ENCODE assay signal across 10 cellular contexts in genomic region chr7:142438235-142438922, GRCh38.
DNase-seq lines count a peak whose midpoint lies in the region; ATAC-seq and TF ChIP-seq lines count a peak whose summit lies in the region.
"Had no signal": no experiment of that assay in that cellular context is flagged by ENCODE, and none has a peak within 500 bp of the region (broad histone marks: within the 10 kb centered on the region; RNA-seq: fewer than 3 reads in every experiment).

No MANE protein-coding gene starts in this region.

- TF ChIP-seq CTCF in HCT116 (IDR thresholded peaks at IDR 0.05 in 2 of 3, conservative IDR thresholded peaks at IDR 0.05 in 1 of 3; ENCODE audit: borderline replicate concordance in 1 of 3, insufficient read depth in 1 of 3, low read depth in 2 of 3, low read length in 2 of 3) (peak; percentile 73 to 97 (median 95)), progenitor cell of endocrine pancreas (IDR thresholded peaks at IDR 0.05; ENCODE audit: unreplicated experiment) (peak; percentile 53)

- no peaks in the 10 kb centered on the region for H3K36me3 ChIP-seq in HCT116 (ENCODE audit: control insufficient read depth in 1 of 2, insufficient read depth in 2 of 2, low read length in 2 of 2)

- no peak overlapping the region for H3K27ac Mint-ChIP-seq in progenitor cell of endocrine pancreas

- H3K4me1 Mint-ChIP-seq in progenitor cell of endocrine pancreas (ENCODE audit: low read depth) = no peaks in the 10 kb centered on the region

- BruUV-seq in HCT116 (replicated peaks; lab: Mats Ljungman, UMichigan) = no TSS peak

- peaks cover 26 to 41% of the 10 kb centered on the region in 2 experiments for H3K4me1 ChIP-seq in HCT116 (ENCODE audit: control insufficient read depth in 1 of 2, insufficient read depth in 2 of 2, low read length in 2 of 2)

- intact Hi-C loops in HCT116 (cut with micrococcal nuclease) = loop anchor here (2.0 kb wide), 1 partner anchor 20 kb away; no protein-coding TSS in a partner anchor

- CTCF ChIA-PET in HCT116 (lab: Charles Lee) = interaction anchor here (0.7 to 2.7 kb wide), 6 partner anchors 15 to 345 kb away, joined by 3 to 12 read pairs (median 4); no protein-coding TSS in a partner anchor

- TF ChIP-seq POLR2A in HCT116 (IDR thresholded peaks at IDR 0.05; ENCODE audit: borderline replicate concordance, extremely low read depth, insufficient read depth, insufficient read length) = no peak

- H3K79me2 ChIP-seq in HCT116 (ENCODE audit: insufficient read depth, low read length) = no peaks in the 10 kb centered on the region

- H3K9me3 Mint-ChIP-seq in progenitor cell of endocrine pancreas (ENCODE audit: low read depth) = no peaks in the 10 kb centered on the region
- H3K9me3 Mint-ChIP-seq: CD8-positive, alpha-beta memory T cell had no signal

- H3K27me3 Mint-ChIP-seq in progenitor cell of endocrine pancreas = peaks cover 3% of the 10 kb centered on the region

- H3K27ac ChIP-seq in HCT116 (ENCODE audit: low read depth, low read length) = no peak overlapping the region
- H3K27ac ChIP-seq: skin epidermis had no signal

- RAD21 ChIA-PET in HCT116 (lab: Charles Lee; ENCODE audit: low non-redundant PET in 1 of 2, low total read pairs in 2 of 2, uncharacterized antibody in 2 of 2, unreplicated experiment in 2 of 2) = no interaction called here

- H3K9me3 ChIP-seq in HCT116 (ENCODE audit: control insufficient read depth in 1 of 2, insufficient read depth in 1 of 2, low read depth in 1 of 2, low read length in 2 of 2) = no peaks in the 10 kb centered on the region

- peak; percentile 16 for DNase-seq in NCI-H2171 treated with DMSO at 0.1 percent for 48 hours (lab: John Stamatoyannopoulos, UW)
- DNase-seq in NCI-H2171 (lab: John Stamatoyannopoulos, UW) = no peak
- DNase-seq in HCT116 (ENCODE audit: low read depth, low spot score) = peak; percentile 49
- DNase-seq in RKO (ENCODE audit: low spot score) = peak; percentile 59
- no peak for DNase-seq in progenitor cell of endocrine pancreas (ENCODE audit: low spot score, unreplicated experiment)
- DNase-seq in NCI-H1436 (lab: John Stamatoyannopoulos, UW) = no peak
- DNase-seq in DMS153 (lab: John Stamatoyannopoulos, UW) = no peak

- no peak overlapping the region for H3K4me3 ChIP-seq in HCT116 (replicated peaks in 1 of 2; ENCODE audit: low read depth in 1 of 2, low read length in 2 of 2)
- H3K4me3 ChIP-seq: skin epidermis had no signal

- no peak overlapping the region for H3K9ac ChIP-seq in HCT116 (ENCODE audit: low read length)

- peak; percentile 75 for ATAC-seq in HCT116
- peak; percentile 56 for ATAC-seq in esophagus mucosa

- peak overlapping the region; percentile 86 for H2AFZ ChIP-seq in HCT116 (ENCODE audit: low read depth, low read length, poor library complexity, severe bottlenecking)

- no peaks in the 10 kb centered on the region for H3K27me3 ChIP-seq in HCT116 (ENCODE audit: insufficient read depth, low read length)

- no peaks in the 10 kb centered on the region for H3K9me2 ChIP-seq in HCT116 (ENCODE audit: insufficient read depth)

- H3K4me2 ChIP-seq in HCT116 (ENCODE audit: low read length) = peak overlapping the region; percentile 74

- peak; percentile 71 for TF ChIP-seq RAD21 in HCT116 (IDR thresholded peaks at IDR 0.05; ENCODE audit: low read depth)

- H3K4me3 Mint-ChIP-seq in progenitor cell of endocrine pancreas (ENCODE audit: low read depth) = no peak overlapping the region

- H3K36me3 Mint-ChIP-seq in progenitor cell of endocrine pancreas (ENCODE audit: insufficient read depth) = no peaks in the 10 kb centered on the region
- H3K36me3 Mint-ChIP-seq: CD8-positive, alpha-beta memory T cell had no signal

- POLR2A ChIA-PET in HCT116 (lab: Charles Lee) = no interaction called here

- no peaks in the 10 kb centered on the region for H4K20me1 ChIP-seq in HCT116 (ENCODE audit: insufficient read depth)

TF ChIP-seq in HCT116, 20 proteins besides CTCF, POLR2A, EP300 and RAD21:
- TF ChIP-seq SRF (IDR thresholded peaks at IDR 0.05; ENCODE audit: low read depth) = peak; percentile 13; the same call in 1 of the 2 replicates
- TF ChIP-seq, protein P1, sequence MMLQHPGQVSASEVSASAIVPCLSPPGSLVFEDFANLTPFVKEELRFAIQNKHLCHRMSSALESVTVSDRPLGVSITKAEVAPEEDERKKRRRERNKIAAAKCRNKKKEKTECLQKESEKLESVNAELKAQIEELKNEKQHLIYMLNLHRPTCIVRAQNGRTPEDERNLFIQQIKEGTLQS (IDR thresholded peaks at IDR 0.05) = no peak

Comparison
In these comparisons a context has a peak if more than half of its experiments do, and no peak if none do; other contexts are left out.
1. DNase-seq: peak in NCI-H2171 treated with DMSO at 0.1 percent for 48 hours (single experiment), HCT116 (single experiment) and RKO (single experiment); none in NCI-H2171 (single experiment), progenitor cell of endocrine pancreas (single experiment), NCI-H1436 (single experiment) and DMS153 (single experiment).